ENCODE assay signal across 8 cellular contexts in genomic region chr17:32443827-32444300, GRCh38. TPM values are rescaled to one million over a fixed set of nuclear protein-coding genes. Genes with fewer than 3 reads are reported as not detected.
DNase-seq lines count a peak whose midpoint lies in the region; ATAC-seq and TF ChIP-seq lines count a peak whose summit lies in the region.

No MANE protein-coding gene starts in this region.

- H3K9ac ChIP-seq in HUES48 (ENCODE audit: low read depth, low read length), result no peak overlapping the region

- POLR2A ChIA-PET in BJ (lab: Charles Lee), result no interaction called here

- no peaks in the 10 kb centered on the region for H3K36me3 Mint-ChIP-seq in natural killer cell

- peaks cover 25 to 33% of the 10 kb centered on the region in 2 donors for H3K4me1 Mint-ChIP-seq in natural killer cell

- H3K4me3 ChIP-seq in BJ (ENCODE audit: low read depth, low read length), result peak overlapping the region; percentile 97
- H3K4me3 ChIP-seq in HUES48 (ENCODE audit: low read depth, low read length), result peak overlapping the region; percentile 34; the same call in 1 of the 2 replicates
- H3K4me3 ChIP-seq in choroid plexus epithelial cell (ENCODE audit: low read depth, low read length), result peak overlapping the region; percentile 93

- no peak for DNase-seq in BJ (ENCODE audit: low read depth)
- no peak for DNase-seq in choroid plexus epithelial cell (ENCODE audit: low read depth)
- DNase-seq in natural killer cell, result no peak
- no peak for DNase-seq in NCI-H524 (lab: John Stamatoyannopoulos, UW)
- no peak for DNase-seq in activated CD8-positive, alpha-beta memory T cell treated with anti-CD3 and anti-CD28 coated beads for 24 hours

- no peaks in the 10 kb centered on the region for H3K27me3 Mint-ChIP-seq in natural killer cell (ENCODE audit: low read depth in 2 of 2)

- H3K36me3 ChIP-seq in BJ (ENCODE audit: control insufficient read depth, insufficient read depth, low read length) (peaks cover 2% of the 10 kb centered on the region), HUES48 (ENCODE audit: control insufficient read depth, insufficient read depth, low read length) (peaks cover 32% of the 10 kb centered on the region)

- peak overlapping the region; percentile 86 for H3K4me3 Mint-ChIP-seq in natural killer cell

- CTCF ChIA-PET in BJ (lab: Yijun Ruan, JAX), result interaction anchor here (0.6 to 4.3 kb wide), 21 partner anchors 9 to 508 kb away, joined by 3 to 43 read pairs (median 4); no protein-coding TSS in a partner anchor

- H3K27me3 ChIP-seq in BJ (ENCODE audit: control insufficient read depth, insufficient read depth, low read length) (no peaks in the 10 kb centered on the region), HUES48 (ENCODE audit: control insufficient read depth, insufficient read depth, low read length) (no peaks in the 10 kb centered on the region; the same call in 1 of the 2 replicates)

- no peaks in the 10 kb centered on the region for H3K9me3 ChIP-seq in HUES48 (ENCODE audit: control insufficient read depth, insufficient read depth, low read length)

- H3K27ac Mint-ChIP-seq in natural killer cell, result peak overlapping the region; percentile 82 to 95

- no peaks in the 10 kb centered on the region for H3K9me3 Mint-ChIP-seq in natural killer cell

- intact Hi-C loops in natural killer cell (cut with micrococcal nuclease), result loop anchor here (1.0 to 10.0 kb wide), 2 partner anchors 94 to 189 kb away; partner anchors contain the start of gene ZNF207

- peaks cover 11% of the 10 kb centered on the region for H3K4me1 ChIP-seq in HUES48 (ENCODE audit: control insufficient read depth, insufficient read depth, low read length)

- ATAC-seq in natural killer cell, result no peak
- ATAC-seq in HG02571 (IDR thresholded peaks at IDR 0.05; ENCODE audit: unreplicated experiment), result no peak
- ATAC-seq in GM21717 (IDR thresholded peaks at IDR 0.05; ENCODE audit: unreplicated experiment), result no peak

- no peak for TF ChIP-seq CTCF in BJ (IDR thresholded peaks at IDR 0.05; ENCODE audit: insufficient read depth, low read depth, low read length)
- no peak for TF ChIP-seq CTCF in choroid plexus epithelial cell (conservative IDR thresholded peaks at IDR 0.05; ENCODE audit: low read depth, low read length)
- TF ChIP-seq CTCF in natural killer cell (IDR thresholded peaks at IDR 0.05), result no peak

- no peak overlapping the region for H3K27ac ChIP-seq in HUES48 (ENCODE audit: low read depth, low read length)

RNA-seq across cellular contexts. Expression of gene PSMD11, which starts 0.4 kb away (rescaled TPM):
- 71.6 and 73.5 TPM in 2 replicates for polyA plus RNA-seq in BJ (2011; rRNA removed)
- 42.8 and 59.3 TPM in 2 replicates for polyA minus RNA-seq in BJ (2011; rRNA and poly(A)+ RNA removed)
- 100 to 1,000 TPM in 2 of 3 donors, 10 to 100 TPM in 1; 83.4 to 108 (median 105) TPM for total RNA-seq in natural killer cell

RNA-seq across cellular contexts. Expression of gene CDK5R1, which starts 42.9 kb away (rescaled TPM):
- 0.20 and 0.26 TPM in 2 replicates for polyA plus RNA-seq in BJ (2011; rRNA removed)
- polyA minus RNA-seq in BJ (2011; rRNA and poly(A)+ RNA removed), result 0.41 and 0.43 TPM in 2 replicates
- 10 to 100 TPM in 1 of 3 donors, 1 to 10 TPM in 2; 3.7 to 12.3 (median 7.4) TPM for total RNA-seq in natural killer cell

Comparison
In these comparisons a context has a peak if more than half of its experiments do, and no peak if none do; other contexts are left out.
1. H3K4me3 ChIP-seq: peak in every context shown above with its lines; median percentile 97 in BJ; 93 in choroid plexus epithelial cell; 34 in HUES48.